In genomic region chr6:40473026-40473425, GRCh38 we compare ENCODE assay signal across 17 cellular contexts.
"Had no signal": no experiment of that assay in that cellular context is flagged by ENCODE, and none has a peak within 500 bp of the region (broad histone marks: within the 10 kb centered on the region; RNA-seq: fewer than 3 reads in every experiment).

No MANE protein-coding gene starts in this region.

- H3K4me1 ChIP-seq: ascending aorta, gastroesophageal sphincter, left ventricle myocardium inferior had no signal

- H3K36me3 ChIP-seq: ascending aorta, gastroesophageal sphincter, heart right ventricle, left ventricle myocardium inferior, tibial nerve had no signal

- ATAC-seq: activated CD4-positive, alpha-beta T cell treated with anti-CD3 and anti-CD28 coated beads for 36 hours; esophagus mucosa; gastroesophageal sphincter; heart right ventricle; mucosa of descending colon; stimulated activated naive CD8-positive, alpha-beta T cell treated with anti-CD3 and anti-CD28 coated beads, Interleukin-15, Interleukin-2, amounts not matched to agents 100 U/mL and 50 U/mL, for 24 hours; WTC11 had no signal

- H3K9me3 ChIP-seq: ascending aorta, gastroesophageal sphincter, heart right ventricle, left ventricle myocardium inferior, mucosa of descending colon, tibial nerve had no signal

- H3K27me3 ChIP-seq: ascending aorta had no signal

- DNase-seq: activated CD4-positive, alpha-beta T cell treated with anti-CD3 and anti-CD28 coated beads for 36 hours; activated CD4-positive, alpha-beta T cell treated with anti-CD3 and anti-CD28 coated beads, Interleukin-2, amount 50 U/mL, for 48 hours; activated gamma-delta T cell; cerebellar nuclear complex; effector CD4-positive, alpha-beta T cell; heart right ventricle; left ventricle myocardium inferior; mucosa of descending colon; naive B cell; stimulated activated CD4-positive, alpha-beta T cell treated with anti-CD3 and anti-CD28 coated beads, Interleukin-12 subunit alpha, Interleukin-12 subunit beta, amount 100 ng/mL, for 4 hours; stimulated activated CD4-positive, alpha-beta T cell treated with anti-CD3 and anti-CD28 coated beads, Interleukin-1b, Interleukin-23, amount 100 ng/mL, for 48 hours; stimulated activated naive CD8-positive, alpha-beta T cell treated with anti-CD3 and anti-CD28 coated beads, Interleukin-15, Interleukin-2, amounts not matched to agents 100 U/mL and 50 U/mL, for 24 hours had no signal

- H3K4me3 ChIP-seq: ascending aorta, gastroesophageal sphincter, heart right ventricle, left ventricle myocardium inferior, mucosa of descending colon, tibial nerve had no signal

- H3K27ac ChIP-seq: ascending aorta, gastroesophageal sphincter, heart right ventricle, left ventricle myocardium inferior, tibial nerve had no signal
